ENCODE assay signal across 17 cellular contexts in genomic region chr10:45515630-45516029, GRCh38.
"Had no signal": no experiment of that assay in that cellular context is flagged by ENCODE, and none has a peak within 500 bp of the region (broad histone marks: within the 10 kb centered on the region; RNA-seq: fewer than 3 reads in every experiment).

No MANE protein-coding gene starts in this region.

- H3K9me3 ChIP-seq: lower lobe of right lung, ovary, thyroid gland had no signal

- H3K36me3 Mint-ChIP-seq: immature natural killer cell had no signal

- H3K27me3 Mint-ChIP-seq: activated B cell treated with CpG ODN at 0.5 μM for 24 hours had no signal

- H3K4me3 ChIP-seq: lower lobe of right lung, ovary, thyroid gland had no signal

- H3K27ac Mint-ChIP-seq: activated B cell treated with CpG ODN at 0.5 μM for 24 hours; activated CD8-positive, alpha-beta T cell treated with anti-CD3 and anti-CD28 coated beads, Interleukin-2, amount 10 ng/mL, durations not matched to agents 7 days and 5 days; activated T-helper 1 cell treated with anti-CD3 and anti-CD28 coated beads, Interleukin-12 subunit alpha, Interleukin-12 subunit beta, Interleukin-2, Interleukin-4 antibody, amounts not matched to agents 30 ng/mL and 10 ng/mL and 1 ng/mL, durations not matched to agents 14 hours and 24 hours and 36 hours had no signal

- H3K27ac ChIP-seq: foreskin keratinocyte, lower lobe of right lung, ovary, thyroid gland had no signal

- H3K36me3 ChIP-seq: lower lobe of right lung, ovary, thyroid gland had no signal

- ATAC-seq: activated CD8-positive, alpha-beta T cell treated with anti-CD3 and anti-CD28 coated beads, Interleukin-2, amount 10 ng/mL, durations not matched to agents 7 days and 5 days; foreskin keratinocyte; lower lobe of right lung had no signal

- DNase-seq: activated B cell treated with CpG ODN at 0.5 μM for 24 hours; activated CD4-positive, alpha-beta T cell treated with anti-CD3 and anti-CD28 coated beads for 48 hours; activated CD8-positive, alpha-beta memory T cell treated with anti-CD3 and anti-CD28 coated beads, Interleukin-2, amount 50 U/mL, for 48 hours; activated CD8-positive, alpha-beta T cell treated with anti-CD3 and anti-CD28 coated beads, Interleukin-2, amount 10 ng/mL, durations not matched to agents 7 days and 5 days; anterior cingulate cortex; cerebellar nuclear complex; effector CD8-positive, alpha-beta T cell; head of caudate nucleus; immature natural killer cell; lower lobe of right lung; ovary; stimulated activated CD4-positive, alpha-beta T cell treated with anti-CD3 and anti-CD28 coated beads, Interleukin-12 subunit alpha, Interleukin-12 subunit beta, amount 100 ng/mL, for 4 hours; stimulated activated CD4-positive, alpha-beta T cell treated with anti-CD3 and anti-CD28 coated beads, Interleukin-2, amount 100 ng/mL, for 24 hours; T-helper 2 cell; thyroid gland had no signal

- H3K4me1 ChIP-seq: thyroid gland had no signal

- H3K9me3 Mint-ChIP-seq: activated B cell treated with CpG ODN at 0.5 μM for 24 hours; activated T-helper 1 cell treated with anti-CD3 and anti-CD28 coated beads, Interleukin-12 subunit alpha, Interleukin-12 subunit beta, Interleukin-2, Interleukin-4 antibody, amounts not matched to agents 30 ng/mL and 10 ng/mL and 1 ng/mL, durations not matched to agents 14 hours and 24 hours and 36 hours; immature natural killer cell had no signal

- H3K4me3 Mint-ChIP-seq: activated B cell treated with CpG ODN at 0.5 μM for 24 hours; activated CD8-positive, alpha-beta T cell treated with anti-CD3 and anti-CD28 coated beads, Interleukin-2, amount 10 ng/mL, durations not matched to agents 7 days and 5 days; activated T-helper 1 cell treated with anti-CD3 and anti-CD28 coated beads, Interleukin-12 subunit alpha, Interleukin-12 subunit beta, Interleukin-2, Interleukin-4 antibody, amounts not matched to agents 30 ng/mL and 10 ng/mL and 1 ng/mL, durations not matched to agents 14 hours and 24 hours and 36 hours; immature natural killer cell had no signal

- H3K27me3 ChIP-seq: foreskin keratinocyte, ovary, thyroid gland had no signal
